In the genomic region with DNA sequence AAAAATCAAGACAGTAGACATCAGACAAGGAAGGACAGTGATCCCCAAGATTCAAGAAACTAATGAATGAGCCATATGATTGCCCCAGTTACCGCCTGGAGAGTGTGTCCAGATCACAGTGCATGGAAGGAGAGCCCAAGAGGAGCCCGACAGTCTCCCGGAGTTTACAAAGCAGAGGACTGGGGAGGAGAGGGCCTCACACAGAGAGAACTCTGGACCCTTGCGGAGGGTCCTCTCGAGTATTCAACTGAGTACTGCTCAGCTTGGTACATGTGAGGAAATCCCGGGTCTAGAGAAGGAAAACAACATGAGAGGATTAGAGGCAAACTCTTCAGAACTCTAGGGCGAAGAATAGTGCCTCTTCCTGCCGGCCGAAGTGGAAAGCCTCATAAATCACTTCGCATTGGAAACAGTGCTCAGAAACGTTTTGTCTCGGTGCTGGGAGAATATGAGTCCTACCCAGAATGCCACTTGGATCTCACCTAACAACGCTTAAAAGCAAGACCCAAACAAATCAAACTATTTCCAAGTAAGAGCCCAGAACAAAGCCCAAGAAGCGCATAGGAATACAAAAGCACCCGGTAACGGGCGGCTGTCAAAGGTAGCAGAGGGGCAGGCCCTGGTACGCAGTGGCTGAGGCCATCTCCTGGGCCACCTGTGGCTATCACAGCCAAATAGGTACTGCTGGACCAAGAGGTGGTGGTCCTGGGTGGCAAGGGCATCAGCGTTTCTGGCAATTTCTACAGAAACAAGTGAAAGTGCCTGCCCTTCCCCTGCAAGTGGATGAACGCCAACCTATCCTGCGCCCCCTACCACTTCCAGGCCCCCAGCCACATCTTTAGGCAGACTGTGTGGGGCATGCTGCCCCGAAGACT, we compare ENCODE assay signal across 22 cellular contexts. TPM values are rescaled to one million over a fixed set of nuclear protein-coding genes. Genes with fewer than 3 reads are reported as not detected.
DNase-seq lines count a peak whose midpoint lies in the region; ATAC-seq and TF ChIP-seq lines count a peak whose summit lies in the region.
"Had no signal": no experiment of that assay in that cellular context is flagged by ENCODE, and none has a peak within 500 bp of the region (broad histone marks: within the 10 kb centered on the region; RNA-seq: fewer than 3 reads in every experiment).

No MANE protein-coding gene starts in this region.

- WGBS in neuronal stem cell (ENCODE audit: extremely low coverage in 2 of 2, insufficient read length in 2 of 2, insufficient replicate concordance in 1 of 2), 2 donors: no CpG with 5 or more reads among the region's 22 CpGs
- 67% methylated on average over 22 of the region's 22 CpGs for WGBS in prostate gland

- peaks cover 36 to 65% (median 64%) of the 10 kb centered on the region in 10 experiments for H3K4me1 ChIP-seq in BLaER1 treated with 17β-estradiol and CSF1 and Interleukin-3, amounts not matched to agents 10 nM and 100 nM
- H3K4me1 ChIP-seq in neuronal stem cell (ENCODE audit: control insufficient read depth in 2 of 2, insufficient read depth in 1 of 2, low read depth in 1 of 2, low read length in 2 of 2) (peaks cover 20 to 23% of the 10 kb centered on the region in 2 donors), prostate gland (replicated peaks) (no peaks in the 10 kb centered on the region)

- H2AFZ ChIP-seq in neuronal stem cell (ENCODE audit: low read length): peak overlapping the region; percentile 80

- H3K4me3 ChIP-seq in BLaER1 treated with 17β-estradiol and CSF1 and Interleukin-3, amounts not matched to agents 10 nM and 100 nM: no peak overlapping the region
- H3K4me3 ChIP-seq in neuronal stem cell (ENCODE audit: low read length in 2 of 2) (no peak overlapping the region), MG63 (no peak overlapping the region), prostate gland (no peak overlapping the region)
- H3K4me3 ChIP-seq: colonic mucosa, gastrocnemius medialis, skin epidermis had no signal

- H3K23ac ChIP-seq in neuronal stem cell (ENCODE audit: low read depth, low read length, poor library complexity): peak overlapping the region; percentile 1

- H3K9me3 ChIP-seq in BLaER1 treated with 17β-estradiol and CSF1 and Interleukin-3, amounts not matched to agents 10 nM and 100 nM (replicated peaks in 1 of 11): peaks cover 7 to 14% (median 12%) of the 10 kb centered on the region in 11 experiments; a peak in 19 of 22 replicates
- H3K9me3 ChIP-seq in neuronal stem cell (replicated peaks in 1 of 2; ENCODE audit: control insufficient read depth in 2 of 2, insufficient read depth in 1 of 2, low read depth in 1 of 2, low read length in 2 of 2): peaks cover 0 to 2% of the 10 kb centered on the region in 2 donors
- no peaks in the 10 kb centered on the region; the same call in 1 of the 2 replicates for H3K9me3 ChIP-seq in MG63
- H3K9me3 ChIP-seq in prostate gland: no peaks in the 10 kb centered on the region
- H3K9me3 ChIP-seq: colonic mucosa, gastrocnemius medialis had no signal

- H2BK12ac ChIP-seq in neuronal stem cell (ENCODE audit: low read length): no peak overlapping the region

- no peak overlapping the region for H3K4ac ChIP-seq in neuronal stem cell (ENCODE audit: low read length)

- H3K9ac ChIP-seq in BLaER1 treated with 17β-estradiol and CSF1 and Interleukin-3, amounts not matched to agents 10 nM and 100 nM: peak overlapping the region in 9 of 11 experiments; percentile 74 to 89 (median 84); a peak in 15 of 22 replicates
- no peak overlapping the region for H3K9ac ChIP-seq in neuronal stem cell (ENCODE audit: low read depth, low read length, poor library complexity)

- H3K27me3 Mint-ChIP-seq in activated T-cell treated with anti-CD3 and anti-CD28 coated beads, Interleukin-2, amount 50 U/mL, for 24 hours: no peaks in the 10 kb centered on the region
- H3K27me3 Mint-ChIP-seq in dendritic cell treated with granulocyte-macrophage colony-stimulating factor and Interleukin-4, amounts not matched to agents 40 ng/mL and 50 ng/mL, for 4 days: peaks cover 8% of the 10 kb centered on the region

- no peak for TF ChIP-seq CTCF in prostate gland (IDR thresholded peaks at IDR 0.05)

- peak overlapping the region; percentile 42 for H3K18ac ChIP-seq in neuronal stem cell (ENCODE audit: low read length)

- no peaks in the 10 kb centered on the region for H3K9me3 Mint-ChIP-seq in activated T-cell treated with anti-CD3 and anti-CD28 coated beads, Interleukin-2, amount 50 U/mL, for 24 hours
- peaks cover 9% of the 10 kb centered on the region for H3K9me3 Mint-ChIP-seq in dendritic cell treated with granulocyte-macrophage colony-stimulating factor and Interleukin-4, amounts not matched to agents 40 ng/mL and 50 ng/mL, for 4 days

- H3K27ac Mint-ChIP-seq in activated T-cell treated with anti-CD3 and anti-CD28 coated beads, Interleukin-2, amount 50 U/mL, for 24 hours: no peak overlapping the region
- peak overlapping the region; percentile 45 for H3K27ac Mint-ChIP-seq in dendritic cell treated with granulocyte-macrophage colony-stimulating factor and Interleukin-4, amounts not matched to agents 40 ng/mL and 50 ng/mL, for 4 days
- H3K27ac Mint-ChIP-seq: progenitor cell of endocrine pancreas had no signal

- no peak overlapping the region for H2BK15ac ChIP-seq in neuronal stem cell (ENCODE audit: low read length)

- TF ChIP-seq POLR2A in prostate gland (IDR thresholded peaks at IDR 0.05): no peak

- no peak overlapping the region for H4K8ac ChIP-seq in neuronal stem cell (ENCODE audit: low read depth, low read length)

- H3K27ac ChIP-seq in BLaER1 treated with 17β-estradiol and CSF1 and Interleukin-3, amounts not matched to agents 10 nM and 100 nM: peak overlapping the region in 8 of 11 experiments; percentile 88 to 97 (median 94); a peak in 16 of 22 replicates
- H3K27ac ChIP-seq in neuronal stem cell (replicated peaks; ENCODE audit: low read length) (no peak overlapping the region), prostate gland (no peak overlapping the region)
- H3K27ac ChIP-seq: colonic mucosa, gastrocnemius medialis, skin epidermis had no signal

- H3K4me1 Mint-ChIP-seq in activated T-cell treated with anti-CD3 and anti-CD28 coated beads, Interleukin-2, amount 50 U/mL, for 24 hours (ENCODE audit: low read depth): peaks cover 39% of the 10 kb centered on the region
- H3K4me1 Mint-ChIP-seq in dendritic cell treated with granulocyte-macrophage colony-stimulating factor and Interleukin-4, amounts not matched to agents 40 ng/mL and 50 ng/mL, for 4 days (ENCODE audit: low read depth): peaks cover 40% of the 10 kb centered on the region

- H4K91ac ChIP-seq in neuronal stem cell (ENCODE audit: low read depth, low read length, poor library complexity): no peak overlapping the region

- H4K20me1 ChIP-seq in BLaER1 treated with 17β-estradiol and CSF1 and Interleukin-3, amounts not matched to agents 10 nM and 100 nM: no peaks in the 10 kb centered on the region

- intact Hi-C loops in dendritic cell treated with granulocyte-macrophage colony-stimulating factor and Interleukin-4, amounts not matched to agents 40 ng/mL and 50 ng/mL, for 4 days (cut with micrococcal nuclease): no loop called here
- intact Hi-C loops in prostate gland (cut with DNase I): no loop called here

- no peaks in the 10 kb centered on the region for H3K27me3 ChIP-seq in BLaER1 treated with 17β-estradiol and CSF1 and Interleukin-3, amounts not matched to agents 10 nM and 100 nM
- H3K27me3 ChIP-seq in neuronal stem cell (ENCODE audit: control insufficient read depth in 3 of 3, insufficient read depth in 3 of 3, low read depth in 1 of 3, low read length in 3 of 3) (no peaks in the 10 kb centered on the region), MG63 (no peaks in the 10 kb centered on the region), prostate gland (replicated peaks; ENCODE audit: insufficient read depth) (no peaks in the 10 kb centered on the region)
- H3K27me3 ChIP-seq: colonic mucosa, gastrocnemius medialis had no signal

- peak overlapping the region; percentile 81 to 97 (median 95) for H3K4me2 ChIP-seq in BLaER1 treated with 17β-estradiol and CSF1 and Interleukin-3, amounts not matched to agents 10 nM and 100 nM
- no peak overlapping the region for H3K4me2 ChIP-seq in neuronal stem cell (ENCODE audit: insufficient read depth, low read length, poor library complexity, severe bottlenecking)

- H3K79me1 ChIP-seq in neuronal stem cell (ENCODE audit: low read depth, low read length): no peaks in the 10 kb centered on the region

- peak overlapping the region; percentile 1 for H2AK5ac ChIP-seq in neuronal stem cell (ENCODE audit: low read depth, low read length)

- H2BK120ac ChIP-seq in neuronal stem cell (ENCODE audit: low read depth, low read length): no peak overlapping the region

- H3K36me3 Mint-ChIP-seq in activated T-cell treated with anti-CD3 and anti-CD28 coated beads, Interleukin-2, amount 50 U/mL, for 24 hours (ENCODE audit: low read depth): peaks cover 9% of the 10 kb centered on the region
- peaks cover 52% of the 10 kb centered on the region for H3K36me3 Mint-ChIP-seq in dendritic cell treated with granulocyte-macrophage colony-stimulating factor and Interleukin-4, amounts not matched to agents 40 ng/mL and 50 ng/mL, for 4 days (ENCODE audit: low read depth)

- H3K36me3 ChIP-seq in BLaER1 treated with 17β-estradiol and CSF1 and Interleukin-3, amounts not matched to agents 10 nM and 100 nM: peaks cover 0 to 24% (median 7%) of the 10 kb centered on the region in 11 experiments; a peak in 17 of 22 replicates
- peaks cover 0 to 11% of the 10 kb centered on the region in 2 donors for H3K36me3 ChIP-seq in neuronal stem cell (replicated peaks in 1 of 2; ENCODE audit: control insufficient read depth in 2 of 2, insufficient read depth in 2 of 2, low read length in 2 of 2)
- peaks cover 2% of the 10 kb centered on the region; the same call in 1 of the 2 replicates for H3K36me3 ChIP-seq in MG63
- H3K36me3 ChIP-seq in prostate gland: no peaks in the 10 kb centered on the region
- H3K36me3 ChIP-seq: colonic mucosa, gastrocnemius medialis had no signal

- H3K4me3 Mint-ChIP-seq in activated T-cell treated with anti-CD3 and anti-CD28 coated beads, Interleukin-2, amount 50 U/mL, for 24 hours: no peak overlapping the region
- H3K4me3 Mint-ChIP-seq in dendritic cell treated with granulocyte-macrophage colony-stimulating factor and Interleukin-4, amounts not matched to agents 40 ng/mL and 50 ng/mL, for 4 days: no peak overlapping the region
- H3K4me3 Mint-ChIP-seq: neural crest cell; T-helper 2 cell treated with Interferon-gamma antibody and Interleukin-4, amounts not matched to agents 5 μg/mL and 100 μg/mL, for 36 hours had no signal

- no peak overlapping the region for H2BK5ac ChIP-seq in neuronal stem cell (ENCODE audit: low read length)

- ATAC-seq in GM19023 (IDR thresholded peaks at IDR 0.05; ENCODE audit: unreplicated experiment): no peak
- ATAC-seq: gastrocnemius medialis, SK-N-SH treated with all-trans-retinoic acid at 6 μM for 48 hours had no signal

- peak overlapping the region; percentile 1 for H3K14ac ChIP-seq in neuronal stem cell (ENCODE audit: low read length)

- peak; percentile 23 for DNase-seq in activated T-cell treated with anti-CD3 and anti-CD28 coated beads, Interleukin-2, amount 50 U/mL, for 24 hours
- no peak for DNase-seq in activated T-cell treated with anti-CD3 and anti-CD28 coated beads for 4 hours
- no peak for DNase-seq in neuronal stem cell (ENCODE audit: low spot score)
- DNase-seq in MG63: no peak
- no peak for DNase-seq in prostate gland (ENCODE audit: low spot score)
- DNase-seq: ACHN; activated CD4-positive, alpha-beta T cell treated with anti-CD3 and anti-CD28 coated beads, Interleukin-2, amount 50 U/mL, for 1 hour; activated effector memory CD4-positive, alpha-beta T cell treated with anti-CD3 and anti-CD28 coated beads, Interleukin-2, amount 50 U/mL, for 16 hours; colonic mucosa; gastrocnemius medialis; KBM-7; MM.1S; NCI-H748 treated with DMSO at 0.1 percent for 48 hours; stimulated activated CD4-positive, alpha-beta T cell treated with anti-CD3 and anti-CD28 coated beads, Interleukin-1b, Interleukin-23, amount 100 ng/mL, for 48 hours had no signal

RNA-seq across cellular contexts. Expression of a gene that starts 36.0 kb away (rescaled TPM):
- polyA plus RNA-seq in neuronal stem cell (2013, experiment 1 of 2): 2.7 TPM
- 2.5 TPM for polyA plus RNA-seq in neuronal stem cell (2013, experiment 2 of 2)
- 0.64 and 0.82 TPM in 2 replicates for total RNA-seq in MG63 (2014; rRNA removed; shearing (Covaris generic); ENCODE audit: low replicate concordance)
- total RNA-seq in prostate gland: 10 to 100 TPM in 1 of 2 donors, under 1 TPM in 1; 0.73 to 16.4 TPM

RNA-seq across cellular contexts. Expression of a gene that starts 49.2 kb away (rescaled TPM):
- polyA plus RNA-seq in neuronal stem cell (2013, experiment 1 of 2): 4.2 TPM
- 4.1 TPM for polyA plus RNA-seq in neuronal stem cell (2013, experiment 2 of 2)
- 8.1 and 16.3 TPM in 2 replicates for total RNA-seq in MG63 (2014; rRNA removed; shearing (Covaris generic); ENCODE audit: low replicate concordance)
- total RNA-seq in prostate gland: 10 to 100 TPM in 1 of 2 donors, 1 to 10 TPM in 1; 2.0 to 32.5 TPM

Comparison
In these comparisons a context has a peak if more than half of its experiments do, and no peak if none do; other contexts are left out.
1. H3K27ac ChIP-seq: peak in BLaER1 treated with 17β-estradiol and CSF1 and Interleukin-3, amounts not matched to agents 10 nM and 100 nM (8 of 11); none in neuronal stem cell (single experiment) and prostate gland (0 of 2).